Comparison of ENCODE assay signal across 8 cellular contexts in the genomic region with DNA sequence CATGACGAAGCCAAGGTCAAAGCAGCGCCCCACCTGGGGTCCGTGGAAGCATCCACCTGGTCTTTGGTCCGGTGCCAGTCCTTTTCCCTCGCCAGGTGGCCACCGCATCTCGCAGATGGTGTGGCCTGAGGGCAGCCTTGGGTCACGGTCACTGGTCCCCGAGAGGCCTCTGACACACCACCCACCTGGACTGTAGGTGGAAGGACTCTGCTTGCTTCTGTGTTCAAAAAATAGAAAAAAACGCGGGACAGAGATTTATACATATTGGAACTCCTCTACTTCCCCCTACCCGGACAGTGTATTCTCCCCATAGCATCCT. TPM values are rescaled to one million over a fixed set of nuclear protein-coding genes. Genes with fewer than 3 reads are reported as not detected.
DNase-seq lines count a peak whose midpoint lies in the region; ATAC-seq and TF ChIP-seq lines count a peak whose summit lies in the region.

No MANE protein-coding gene starts in this region.

- peak overlapping the region; percentile 69 to 82 (median 77) for H3K4me3 ChIP-seq in Peyer's patch
- H3K4me3 ChIP-seq in left ventricle myocardium inferior = peak overlapping the region; percentile 97
- peak overlapping the region; percentile 84 to 95 (median 92) for H3K4me3 ChIP-seq in stomach

- 7 to 15% (median 10%) methylated on average over 12 of the region's 12 CpGs for WGBS in stomach, 5 donors

- POLR2A ChIA-PET in CD4-positive, alpha-beta T cell (lab: Charles Lee) = interaction anchor here (0.8 to 4.6 kb wide), 9 partner anchors 7 to 233 kb away, joined by 3 to 56 read pairs (median 3); partner anchors contain the start of genes PSIP1 and SNAPC3

- DNase-seq in CD4-positive, alpha-beta T cell = no peak
- DNase-seq in Peyer's patch = no peak
- DNase-seq in left ventricle myocardium inferior = no peak
- DNase-seq in stomach = no peak
- DNase-seq in NCI-H2107 (lab: John Stamatoyannopoulos, UW) = no peak
- DNase-seq in NCI-H128 (lab: John Stamatoyannopoulos, UW; ENCODE audit: unreplicated experiment) = no peak

- H3K36me3 Mint-ChIP-seq in CD4-positive, alpha-beta T cell (ENCODE audit: low read depth) = peaks cover 20% of the 10 kb centered on the region

- intact Hi-C loops in CD4-positive, alpha-beta T cell (cut with DNase I, micrococcal nuclease) = loop anchor here (1.0 to 5.0 kb wide), 3 partner anchors 8 to 115 kb away; partner anchors contain the start of gene SNAPC3 (in 1 of the 2)
- intact Hi-C loops in left ventricle myocardium inferior (cut with micrococcal nuclease) = loop anchor here (10.0 kb wide), 1 partner anchor 117 kb away; the partner anchor contains the start of gene SNAPC3
- intact Hi-C loops in stomach (cut with DNase I; ENCODE audit: low total_unique reads) = loop anchor here (10.0 kb wide), 1 partner anchor 117 kb away; the partner anchor contains the start of gene SNAPC3

- H3K36me3 ChIP-seq in Peyer's patch (no peaks in the 10 kb centered on the region), left ventricle myocardium inferior (no peaks in the 10 kb centered on the region), stomach (no peaks in the 10 kb centered on the region)

- H3K27me3 ChIP-seq in CD4-positive, alpha-beta T cell (ENCODE audit: control insufficient read depth, insufficient read depth, low read length) = no peaks in the 10 kb centered on the region
- H3K27me3 ChIP-seq in Peyer's patch (no peaks in the 10 kb centered on the region), left ventricle myocardium inferior (ENCODE audit: low read depth) (peaks cover 12% of the 10 kb centered on the region), stomach (no peaks in the 10 kb centered on the region)

- no peak for TF ChIP-seq POLR2A in Peyer's patch (IDR thresholded peaks at IDR 0.05)
- no peak for TF ChIP-seq POLR2A in stomach (IDR thresholded peaks at IDR 0.05)

- peaks cover 0 to 19% (median 5%) of the 10 kb centered on the region in 4 donors for H3K4me1 ChIP-seq in Peyer's patch
- peaks cover 25% of the 10 kb centered on the region for H3K4me1 ChIP-seq in left ventricle myocardium inferior
- H3K4me1 ChIP-seq in stomach = peaks cover 10 to 36% (median 21%) of the 10 kb centered on the region in 4 donors

- H3K27ac Mint-ChIP-seq in CD4-positive, alpha-beta T cell = peak overlapping the region; percentile 87

- CTCF ChIA-PET in CD4-positive, alpha-beta T cell (lab: Charles Lee) = interaction anchor here (3.0 kb wide), 1 partner anchor 14 kb away, joined by 12 read pairs; no protein-coding TSS in a partner anchor

- H3K4me3 Mint-ChIP-seq in CD4-positive, alpha-beta T cell = peak overlapping the region; percentile 99

- H3K27me3 Mint-ChIP-seq in CD4-positive, alpha-beta T cell = no peaks in the 10 kb centered on the region

- no peaks in the 10 kb centered on the region for H3K9me3 ChIP-seq in CD4-positive, alpha-beta T cell (ENCODE audit: control insufficient read depth, low read length)
- H3K9me3 ChIP-seq in Peyer's patch (no peaks in the 10 kb centered on the region), left ventricle myocardium inferior (replicated peaks) (no peaks in the 10 kb centered on the region), stomach (no peaks in the 10 kb centered on the region)

- TF ChIP-seq EP300 in stomach (IDR thresholded peaks at IDR 0.05) = no peak

- H3K9me3 Mint-ChIP-seq in CD4-positive, alpha-beta T cell = no peaks in the 10 kb centered on the region

- TF ChIP-seq CTCF in CD4-positive, alpha-beta T cell (IDR thresholded peaks at IDR 0.05) = no peak
- TF ChIP-seq CTCF in Peyer's patch (IDR thresholded peaks at IDR 0.05) (peak in 3 of 6 experiments; percentile 0 to 29 (median 7)), left ventricle myocardium inferior (IDR thresholded peaks at IDR 0.05; ENCODE audit: borderline replicate concordance) (no peak), stomach (IDR thresholded peaks at IDR 0.05) (no peak)

- H3K4me1 Mint-ChIP-seq in CD4-positive, alpha-beta T cell (ENCODE audit: low read depth) = peaks cover 65% of the 10 kb centered on the region

- ATAC-seq in CD4-positive, alpha-beta T cell (ENCODE audit: poor library complexity) = no peak
- peak; percentile 30 for ATAC-seq in GM21737 (IDR thresholded peaks at IDR 0.05; ENCODE audit: unreplicated experiment)
- ATAC-seq in HG02973 (IDR thresholded peaks at IDR 0.05; ENCODE audit: unreplicated experiment) = no peak

- peak overlapping the region; percentile 75 for H3K27ac ChIP-seq in CD4-positive, alpha-beta T cell (ENCODE audit: low read depth, low read length)
- peak overlapping the region; percentile 83 to 93 (median 86) for H3K27ac ChIP-seq in Peyer's patch
- H3K27ac ChIP-seq in left ventricle myocardium inferior (replicated peaks) = peak overlapping the region; percentile 86
- H3K27ac ChIP-seq in stomach = peak overlapping the region; percentile 84 to 97 (median 93)

RNA-seq across cellular contexts. Expression of gene TTC39B, which starts 0.5 kb away (rescaled TPM):
- total RNA-seq in CD4-positive, alpha-beta T cell = 10 to 100 TPM; 37.6 to 43.6 TPM
- total RNA-seq in Peyer's patch = 10 to 100 TPM; 17.3 to 44.1 (median 33.1) TPM
- total RNA-seq in left ventricle myocardium inferior = 1.6 TPM
- 10 to 100 TPM in 3 of 5 donors, 1 to 10 TPM in 2; 4.7 to 35.4 (median 14.2) TPM for total RNA-seq in stomach
- 1 to 10 TPM; 2.0 to 4.7 (median 3.5) TPM for polyA plus RNA-seq in stomach
